In the genomic region with DNA sequence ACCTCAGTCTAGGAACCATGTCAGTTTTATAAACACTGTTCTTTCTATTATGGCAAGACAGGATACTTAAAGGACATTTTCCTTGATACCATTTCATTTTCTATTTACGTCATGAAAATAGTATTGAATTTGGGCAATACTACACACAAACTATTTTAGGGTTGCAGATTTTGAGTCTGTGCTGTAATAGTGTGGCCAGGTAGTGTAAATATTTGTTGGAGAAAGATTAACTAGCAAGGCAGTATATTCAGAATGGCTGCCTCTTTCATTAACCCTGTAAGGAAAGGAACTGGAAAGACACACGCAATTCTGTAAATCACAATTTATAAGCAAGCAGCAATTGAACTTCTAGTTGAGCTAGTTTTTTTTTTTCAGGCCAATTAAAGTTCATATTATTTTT, we compare ENCODE assay signal across 26 cellular contexts. TPM values are rescaled to one million over a fixed set of nuclear protein-coding genes. Genes with fewer than 3 reads are reported as not detected.
"Had no signal": no experiment of that assay in that cellular context is flagged by ENCODE, and none has a peak within 500 bp of the region (broad histone marks: within the 10 kb centered on the region; RNA-seq: fewer than 3 reads in every experiment).

No MANE protein-coding gene starts in this region.

- H3K9me3 ChIP-seq: heart left ventricle, ovary had no signal

- H3K4me3 ChIP-seq: ovary had no signal

- H3K27me3 ChIP-seq: ovary had no signal

- H3K4me3 Mint-ChIP-seq: activated CD4-positive, alpha-beta memory T cell treated with anti-CD3 and anti-CD28 coated beads for 36 hours; activated naive CD8-positive, alpha-beta T cell treated with anti-CD3 and anti-CD28 coated beads for 36 hours; mesothelial cell of epicardium; stimulated activated memory B cell treated with anti-CD40 and anti-IgM and Interleukin-4, amounts not matched to agents 10 μg/mL and 1 μg/mL and 100 μg/mL, for 72 hours had no signal

- ATAC-seq: heart left ventricle; left colon; naive thymus-derived CD8-positive, alpha-beta T cell; right cardiac atrium; stimulated activated memory B cell treated with anti-CD40 and anti-IgM and Interleukin-4, amounts not matched to agents 10 μg/mL and 1 μg/mL and 100 μg/mL, for 72 hours; T-helper 17 cell had no signal

- H3K36me3 ChIP-seq: heart left ventricle, ovary had no signal

- H3K9me3 Mint-ChIP-seq: activated CD4-positive, alpha-beta memory T cell treated with anti-CD3 and anti-CD28 coated beads for 36 hours; activated naive CD8-positive, alpha-beta T cell treated with anti-CD3 and anti-CD28 coated beads for 36 hours; mesothelial cell of epicardium; naive thymus-derived CD8-positive, alpha-beta T cell; stimulated activated memory B cell treated with anti-CD40 and anti-IgM and Interleukin-4, amounts not matched to agents 10 μg/mL and 1 μg/mL and 100 μg/mL, for 72 hours had no signal

- H3K36me3 Mint-ChIP-seq: activated CD4-positive, alpha-beta memory T cell treated with anti-CD3 and anti-CD28 coated beads for 36 hours; activated naive CD8-positive, alpha-beta T cell treated with anti-CD3 and anti-CD28 coated beads for 36 hours; mesothelial cell of epicardium; naive thymus-derived CD8-positive, alpha-beta T cell; stimulated activated memory B cell treated with anti-CD40 and anti-IgM and Interleukin-4, amounts not matched to agents 10 μg/mL and 1 μg/mL and 100 μg/mL, for 72 hours had no signal

- H3K27ac Mint-ChIP-seq: activated CD4-positive, alpha-beta memory T cell treated with anti-CD3 and anti-CD28 coated beads for 36 hours; activated naive CD8-positive, alpha-beta T cell treated with anti-CD3 and anti-CD28 coated beads for 36 hours; mesothelial cell of epicardium; naive thymus-derived CD8-positive, alpha-beta T cell; stimulated activated memory B cell treated with anti-CD40 and anti-IgM and Interleukin-4, amounts not matched to agents 10 μg/mL and 1 μg/mL and 100 μg/mL, for 72 hours; T-helper 17 cell had no signal

- H3K27ac ChIP-seq: ovary had no signal

- DNase-seq: activated CD4-positive, alpha-beta memory T cell treated with anti-CD3 and anti-CD28 coated beads for 36 hours; activated CD4-positive, alpha-beta T cell treated with anti-CD3 and anti-CD28 coated beads for 4 hours; activated CD4-positive, CD25-positive, alpha-beta regulatory T cell; activated naive CD4-positive, alpha-beta T cell treated with Interleukin-2 at 50 U/mL for 16 hours; activated naive CD8-positive, alpha-beta T cell treated with anti-CD3 and anti-CD28 coated beads for 36 hours; activated T-cell treated with anti-CD3 and anti-CD28 coated beads, Interleukin-2, amount 50 U/mL, for 48 hours; cerebellar nuclear complex; cortex of kidney; heart left ventricle; islet precursor cell; left colon; mammary epithelial cell; naive thymus-derived CD8-positive, alpha-beta T cell; ovary; right cardiac atrium; stimulated activated CD4-positive, alpha-beta T cell treated with anti-CD3 and anti-CD28 coated beads, Interleukin-2, amount 100 ng/mL, for 24 hours; SW 1271; T-helper 17 cell; trophoblast cell had no signal

- H3K4me1 Mint-ChIP-seq: stimulated activated memory B cell treated with anti-CD40 and anti-IgM and Interleukin-4, amounts not matched to agents 10 μg/mL and 1 μg/mL and 100 μg/mL, for 72 hours had no signal

RNA-seq across cellular contexts. Expression of a gene that starts 2.0 kb away (rescaled TPM):
- total RNA-seq: activated CD4-positive, alpha-beta memory T cell treated with anti-CD3 and anti-CD28 coated beads for 36 hours; activated naive CD8-positive, alpha-beta T cell treated with anti-CD3 and anti-CD28 coated beads for 36 hours; astrocyte; bronchial epithelial cell; epithelial cell of proximal tubule; fibroblast of villous mesenchyme; mammary epithelial cell; mesothelial cell of epicardium; naive thymus-derived CD8-positive, alpha-beta T cell; pulmonary artery endothelial cell; T-helper 17 cell had no signal
